In genomic region chr7:55571534-55572377, GRCh38 we compare ENCODE assay signal across 8 cellular contexts. TPM values are rescaled to one million over a fixed set of nuclear protein-coding genes. Genes with fewer than 3 reads are reported as not detected.
DNase-seq lines count a peak whose midpoint lies in the region; ATAC-seq and TF ChIP-seq lines count a peak whose summit lies in the region.

No MANE protein-coding gene starts in this region.

- DNase-seq in NCI-H82 (lab: John Stamatoyannopoulos, UW) = peak; percentile 62
- peak; percentile 49 for DNase-seq in activated CD8-positive, alpha-beta memory T cell treated with anti-CD3 and anti-CD28 coated beads, Interleukin-2, amount 50 U/mL, for 4 hours
- DNase-seq in endothelial cell (ENCODE audit: low spot score) = peak; percentile 57
- DNase-seq in stimulated activated naive CD8-positive, alpha-beta T cell treated with anti-CD3 and anti-CD28 coated beads, Interleukin-15, amount 100 ng/mL, for 72 hours = peak; percentile 65 to 72

- ATAC-seq in GM18517 (IDR thresholded peaks at IDR 0.05; ENCODE audit: unreplicated experiment) (peak; percentile 9), HG03025 (IDR thresholded peaks at IDR 0.05; ENCODE audit: low FRiP score, unreplicated experiment) (peak; percentile 12)
- ATAC-seq in stimulated activated naive CD8-positive, alpha-beta T cell treated with anti-CD3 and anti-CD28 coated beads, Interleukin-15, amount 100 ng/mL, for 72 hours = peak; percentile 32

- H3K4me3 ChIP-seq in ACC112 (ENCODE audit: low read depth, low read length) (peak overlapping the region; percentile 95), muscle layer of colon (ENCODE audit: low read depth in 1 of 2, low read length in 2 of 2) (peak overlapping the region; percentile 55 to 96)

- peak overlapping the region; percentile 95 for H2AFZ ChIP-seq in ACC112 (ENCODE audit: low read length, unreplicated experiment)

- H3K9ac ChIP-seq in muscle layer of colon (ENCODE audit: low read length) = peak overlapping the region; percentile 41

- no peaks in the 10 kb centered on the region for H3K9me3 ChIP-seq in muscle layer of colon (ENCODE audit: low read length)

- H3K27ac Mint-ChIP-seq in endothelial cell (ENCODE audit: unreplicated experiment) = peak overlapping the region; percentile 92
- H3K27ac Mint-ChIP-seq in stimulated activated naive CD8-positive, alpha-beta T cell treated with anti-CD3 and anti-CD28 coated beads, Interleukin-15, amount 100 ng/mL, for 72 hours = peak overlapping the region; percentile 91

- peaks cover 4% of the 10 kb centered on the region for H3K36me3 Mint-ChIP-seq in endothelial cell (ENCODE audit: low read depth, unreplicated experiment)

- peaks cover 39% of the 10 kb centered on the region for H3K4me1 ChIP-seq in ACC112 (ENCODE audit: control insufficient read depth, insufficient read depth, low read length, unreplicated experiment)
- H3K4me1 ChIP-seq in muscle layer of colon (ENCODE audit: insufficient read depth, low read length) = peaks cover 13% of the 10 kb centered on the region

- peaks cover 10% of the 10 kb centered on the region for H3K27me3 Mint-ChIP-seq in endothelial cell (ENCODE audit: unreplicated experiment)
- H3K27me3 Mint-ChIP-seq in stimulated activated naive CD8-positive, alpha-beta T cell treated with anti-CD3 and anti-CD28 coated beads, Interleukin-15, amount 100 ng/mL, for 72 hours = no peaks in the 10 kb centered on the region

- H3K36me3 ChIP-seq in ACC112 (ENCODE audit: insufficient read depth, low read length) = no peaks in the 10 kb centered on the region
- no peaks in the 10 kb centered on the region for H3K36me3 ChIP-seq in muscle layer of colon (ENCODE audit: insufficient read depth, low read length)

- H3K27ac ChIP-seq in ACC112 (ENCODE audit: low read depth, low read length) (peak overlapping the region; percentile 89), muscle layer of colon (ENCODE audit: low read depth, low read length) (peak overlapping the region; percentile 79)

- H3K4me3 Mint-ChIP-seq in endothelial cell (ENCODE audit: unreplicated experiment) = peak overlapping the region; percentile 94
- H3K4me3 Mint-ChIP-seq in stimulated activated naive CD8-positive, alpha-beta T cell treated with anti-CD3 and anti-CD28 coated beads, Interleukin-15, amount 100 ng/mL, for 72 hours = peak overlapping the region; percentile 90 to 94

- peaks cover 53% of the 10 kb centered on the region for H3K4me1 Mint-ChIP-seq in endothelial cell (ENCODE audit: unreplicated experiment)
- H3K4me1 Mint-ChIP-seq in stimulated activated naive CD8-positive, alpha-beta T cell treated with anti-CD3 and anti-CD28 coated beads, Interleukin-15, amount 100 ng/mL, for 72 hours = peaks cover 82% of the 10 kb centered on the region

- no peak for TF ChIP-seq CTCF in endothelial cell (IDR thresholded peaks at IDR 0.05; ENCODE audit: unreplicated experiment)

- no peaks in the 10 kb centered on the region for H3K9me3 Mint-ChIP-seq in endothelial cell (ENCODE audit: unreplicated experiment)
- no peaks in the 10 kb centered on the region for H3K9me3 Mint-ChIP-seq in stimulated activated naive CD8-positive, alpha-beta T cell treated with anti-CD3 and anti-CD28 coated beads, Interleukin-15, amount 100 ng/mL, for 72 hours

- peaks cover 45% of the 10 kb centered on the region for H3K79me2 ChIP-seq in ACC112 (ENCODE audit: control insufficient read depth, insufficient read depth, low read length, unreplicated experiment)

- H3K27me3 ChIP-seq in ACC112 (ENCODE audit: insufficient read depth, low read length) (no peaks in the 10 kb centered on the region), muscle layer of colon (ENCODE audit: control insufficient read depth in 1 of 2, insufficient read depth in 2 of 2, low read length in 2 of 2) (no peaks in the 10 kb centered on the region)

RNA-seq across cellular contexts. Expression of gene VOPP1, which starts 0.5 kb away (rescaled TPM):
- total RNA-seq in endothelial cell (ENCODE audit: unreplicated experiment) = 54.2 TPM

Comparison
In these comparisons a context has a peak if more than half of its experiments do, and no peak if none do; other contexts are left out.
1. Peak in every context shown above with its lines: DNase-seq, ATAC-seq, H3K4me3 ChIP-seq and H3K27ac ChIP-seq.